Comparison of ENCODE assay signal across 13 cellular contexts in the genomic region with DNA sequence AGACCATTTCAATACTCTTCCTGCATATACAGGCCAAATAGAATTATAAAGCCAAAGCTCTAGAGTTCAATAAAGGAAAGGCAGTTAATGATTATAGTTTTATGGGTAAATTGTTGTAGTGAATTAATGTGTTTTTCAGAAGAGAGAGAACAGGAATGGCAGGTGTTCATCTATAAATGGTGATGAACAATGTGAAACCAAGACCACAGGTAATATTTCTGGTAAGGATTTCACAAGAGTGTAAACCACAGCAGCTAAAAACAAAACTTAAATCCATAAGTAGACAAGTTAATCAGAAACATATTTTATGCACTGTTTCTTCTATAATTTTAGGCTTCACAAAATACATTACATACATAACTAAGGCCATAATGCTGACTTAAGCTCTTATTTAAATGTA.
DNase-seq lines count a peak whose midpoint lies in the region; ATAC-seq and TF ChIP-seq lines count a peak whose summit lies in the region.
"Had no signal": no experiment of that assay in that cellular context is flagged by ENCODE, and none has a peak within 500 bp of the region (broad histone marks: within the 10 kb centered on the region; RNA-seq: fewer than 3 reads in every experiment).

No MANE protein-coding gene starts in this region.

- no peak overlapping the region for H3K27ac ChIP-seq in lower lobe of right lung

- H3K4me1 ChIP-seq in lower lobe of right lung: no peaks in the 10 kb centered on the region

- no peak for TF ChIP-seq CTCF in lower lobe of right lung (IDR thresholded peaks at IDR 0.05)

- no peaks in the 10 kb centered on the region for H3K9me3 ChIP-seq in lower lobe of right lung

- no peaks in the 10 kb centered on the region for H3K27me3 ChIP-seq in lower lobe of right lung (ENCODE audit: low read depth)

- ATAC-seq in GM18867 (IDR thresholded peaks at IDR 0.05; ENCODE audit: unreplicated experiment) (peak; percentile 96), GM21526 (IDR thresholded peaks at IDR 0.05; ENCODE audit: low FRiP score, unreplicated experiment) (peak; percentile 95), HG03066 (IDR thresholded peaks at IDR 0.05; ENCODE audit: low read depth, unreplicated experiment) (peak; percentile 95), lower lobe of right lung (no peak)
- ATAC-seq: activated naive CD4-positive, alpha-beta T cell treated with anti-CD3 and anti-CD28 coated beads, Interleukin-2, amount 50 U/mL, for 72 hours had no signal

- intact Hi-C loops in lower lobe of right lung (cut with DNase I): no loop called here

- no peaks in the 10 kb centered on the region for H3K36me3 ChIP-seq in lower lobe of right lung

- H3K4me3 ChIP-seq in lower lobe of right lung: no peak overlapping the region

- DNase-seq in NCI-H748 treated with DMSO at 0.1 percent for 48 hours (lab: John Stamatoyannopoulos, UW): peak; percentile 25
- DNase-seq in NCI-H128 (lab: John Stamatoyannopoulos, UW; ENCODE audit: unreplicated experiment): no peak
- DNase-seq in activated CD4-positive, alpha-beta T cell treated with anti-CD3 and anti-CD28 coated beads for 48 hours: no peak
- no peak for DNase-seq in lower lobe of right lung
- no peak for DNase-seq in T-helper 1 cell
- DNase-seq: activated CD4-positive, alpha-beta T cell treated with anti-CD3 and anti-CD28 coated beads for 1 hour; CD8-positive, alpha-beta memory T cell; NCI-H2171 treated with DMSO at 0.1 percent for 48 hours; Right ventricle myocardium superior had no signal

Comparison
In these comparisons a context has a peak if more than half of its experiments do, and no peak if none do; other contexts are left out.
1. ATAC-seq: peak in GM18867 (single experiment), GM21526 (single experiment) and HG03066 (single experiment); none in lower lobe of right lung (0 of 2).